In the genomic region with DNA sequence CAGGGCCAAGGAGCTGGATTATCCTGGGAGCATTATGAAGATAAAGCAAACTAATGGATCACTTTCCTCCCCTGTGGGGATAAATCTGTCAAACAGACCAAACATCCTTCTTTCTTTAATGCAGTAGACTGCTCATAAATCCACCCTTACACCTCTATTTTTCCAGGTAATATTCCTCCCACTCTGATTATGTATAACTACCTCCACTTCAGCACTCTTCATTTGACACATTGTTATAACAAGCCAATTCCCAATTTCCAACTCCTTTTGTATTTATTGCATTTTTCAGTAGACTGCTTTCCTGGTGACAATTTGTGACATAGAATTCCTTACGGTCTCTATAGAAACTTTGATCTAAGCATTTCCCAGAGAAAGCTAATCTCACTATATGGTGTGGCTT, we compare ENCODE assay signal across 22 cellular contexts.
"Had no signal": no experiment of that assay in that cellular context is flagged by ENCODE, and none has a peak within 500 bp of the region (broad histone marks: within the 10 kb centered on the region; RNA-seq: fewer than 3 reads in every experiment).

No MANE protein-coding gene starts in this region.

- H3K36me3 ChIP-seq: esophagus squamous epithelium, gastrocnemius medialis, heart right ventricle, left lung, lower lobe of right lung had no signal

- H3K27me3 ChIP-seq: dorsolateral prefrontal cortex, esophagus squamous epithelium, gastrocnemius medialis, heart right ventricle, left lung had no signal

- H3K9me3 ChIP-seq: esophagus squamous epithelium, gastrocnemius medialis, left lung, lower lobe of right lung had no signal

- H3K27ac ChIP-seq: coronary artery, epithelial cell of prostate, esophagus squamous epithelium, gastrocnemius medialis, heart right ventricle, left lung, lower lobe of right lung had no signal

- H3K4me3 Mint-ChIP-seq: memory B cell; naive thymus-derived CD4-positive, alpha-beta T cell had no signal

- H3K27ac Mint-ChIP-seq: memory B cell; naive thymus-derived CD4-positive, alpha-beta T cell had no signal

- DNase-seq: dermis blood vessel endothelial cell; dorsolateral prefrontal cortex; effector CD4-positive, alpha-beta T cell; effector memory CD4-positive, alpha-beta T cell; erythroblast; esophagus squamous epithelium; foreskin fibroblast; foreskin melanocyte; gastrocnemius medialis; glutamatergic neuron; heart right ventricle; hippocampal formation; left cardiac atrium; left lung; left ventricle myocardium superior; lower lobe of right lung; mesendoderm; midbrain; naive thymus-derived CD4-positive, alpha-beta T cell had no signal

- H3K27me3 Mint-ChIP-seq: memory B cell had no signal

- H3K4me1 ChIP-seq: esophagus squamous epithelium, gastrocnemius medialis, heart right ventricle, left lung, lower lobe of right lung had no signal

- H3K4me3 ChIP-seq: coronary artery, dorsolateral prefrontal cortex, esophagus squamous epithelium, gastrocnemius medialis, heart right ventricle, left lung, lower lobe of right lung had no signal

- H3K36me3 Mint-ChIP-seq: memory B cell had no signal

- H3K4me1 Mint-ChIP-seq: memory B cell; naive thymus-derived CD4-positive, alpha-beta T cell had no signal
